In genomic region chr1:167864392-167864992, GRCh38 we compare ENCODE assay signal across 1 cellular context.
TF ChIP-seq lines count a peak whose summit lies in the region.

No MANE protein-coding gene starts in this region.

TF ChIP-seq in K562, 482 proteins besides CTCF, POLR2A, EP300 and RAD21 (continued from another document and continues in another):
- TF ChIP-seq, protein P1, sequence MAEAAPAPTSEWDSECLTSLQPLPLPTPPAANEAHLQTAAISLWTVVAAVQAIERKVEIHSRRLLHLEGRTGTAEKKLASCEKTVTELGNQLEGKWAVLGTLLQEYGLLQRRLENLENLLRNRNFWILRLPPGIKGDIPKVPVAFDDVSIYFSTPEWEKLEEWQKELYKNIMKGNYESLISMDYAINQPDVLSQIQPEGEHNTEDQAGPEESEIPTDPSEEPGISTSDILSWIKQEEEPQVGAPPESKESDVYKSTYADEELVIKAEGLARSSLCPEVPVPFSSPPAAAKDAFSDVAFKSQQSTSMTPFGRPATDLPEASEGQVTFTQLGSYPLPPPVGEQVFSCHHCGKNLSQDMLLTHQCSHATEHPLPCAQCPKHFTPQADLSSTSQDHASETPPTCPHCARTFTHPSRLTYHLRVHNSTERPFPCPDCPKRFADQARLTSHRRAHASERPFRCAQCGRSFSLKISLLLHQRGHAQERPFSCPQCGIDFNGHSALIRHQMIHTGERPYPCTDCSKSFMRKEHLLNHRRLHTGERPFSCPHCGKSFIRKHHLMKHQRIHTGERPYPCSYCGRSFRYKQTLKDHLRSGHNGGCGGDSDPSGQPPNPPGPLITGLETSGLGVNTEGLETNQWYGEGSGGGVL (CRISPR knock-in tag; IDR thresholded peaks at IDR 0.05), result no peak
- TF ChIP-seq NFRKB (IDR thresholded peaks at IDR 0.05; ENCODE audit: low read depth), result 0 out of 2 replicates have a peak, but pooled peaks have one; percentile 19
- TF ChIP-seq TSHZ1 (CRISPR knock-in tag; IDR thresholded peaks at IDR 0.05), result no peak
- peak; percentile 83 for TF ChIP-seq ZNF589 (CRISPR knock-in tag; IDR thresholded peaks at IDR 0.05; ENCODE audit: low read depth)
- TF ChIP-seq HDAC1 (IDR thresholded peaks at IDR 0.05), result no peak
- TF ChIP-seq, protein P2, sequence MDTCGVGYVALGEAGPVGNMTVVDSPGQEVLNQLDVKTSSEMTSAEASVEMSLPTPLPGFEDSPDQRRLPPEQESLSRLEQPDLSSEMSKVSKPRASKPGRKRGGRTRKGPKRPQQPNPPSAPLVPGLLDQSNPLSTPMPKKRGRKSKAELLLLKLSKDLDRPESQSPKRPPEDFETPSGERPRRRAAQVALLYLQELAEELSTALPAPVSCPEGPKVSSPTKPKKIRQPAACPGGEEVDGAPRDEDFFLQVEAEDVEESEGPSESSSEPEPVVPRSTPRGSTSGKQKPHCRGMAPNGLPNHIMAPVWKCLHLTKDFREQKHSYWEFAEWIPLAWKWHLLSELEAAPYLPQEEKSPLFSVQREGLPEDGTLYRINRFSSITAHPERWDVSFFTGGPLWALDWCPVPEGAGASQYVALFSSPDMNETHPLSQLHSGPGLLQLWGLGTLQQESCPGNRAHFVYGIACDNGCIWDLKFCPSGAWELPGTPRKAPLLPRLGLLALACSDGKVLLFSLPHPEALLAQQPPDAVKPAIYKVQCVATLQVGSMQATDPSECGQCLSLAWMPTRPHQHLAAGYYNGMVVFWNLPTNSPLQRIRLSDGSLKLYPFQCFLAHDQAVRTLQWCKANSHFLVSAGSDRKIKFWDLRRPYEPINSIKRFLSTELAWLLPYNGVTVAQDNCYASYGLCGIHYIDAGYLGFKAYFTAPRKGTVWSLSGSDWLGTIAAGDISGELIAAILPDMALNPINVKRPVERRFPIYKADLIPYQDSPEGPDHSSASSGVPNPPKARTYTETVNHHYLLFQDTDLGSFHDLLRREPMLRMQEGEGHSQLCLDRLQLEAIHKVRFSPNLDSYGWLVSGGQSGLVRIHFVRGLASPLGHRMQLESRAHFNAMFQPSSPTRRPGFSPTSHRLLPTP (IDR thresholded peaks at IDR 0.05; ENCODE audit: borderline replicate concordance, extremely low read depth, insufficient read length), result no peak
- no peak for TF ChIP-seq ZNF175 (CRISPR knock-in tag; IDR thresholded peaks at IDR 0.05; ENCODE audit: low read depth)
- TF ChIP-seq MTA1 (IDR thresholded peaks at IDR 0.05; ENCODE audit: borderline replicate concordance), result peak; percentile 36; the same call in 1 of the 2 replicates
- TF ChIP-seq, protein P3, sequence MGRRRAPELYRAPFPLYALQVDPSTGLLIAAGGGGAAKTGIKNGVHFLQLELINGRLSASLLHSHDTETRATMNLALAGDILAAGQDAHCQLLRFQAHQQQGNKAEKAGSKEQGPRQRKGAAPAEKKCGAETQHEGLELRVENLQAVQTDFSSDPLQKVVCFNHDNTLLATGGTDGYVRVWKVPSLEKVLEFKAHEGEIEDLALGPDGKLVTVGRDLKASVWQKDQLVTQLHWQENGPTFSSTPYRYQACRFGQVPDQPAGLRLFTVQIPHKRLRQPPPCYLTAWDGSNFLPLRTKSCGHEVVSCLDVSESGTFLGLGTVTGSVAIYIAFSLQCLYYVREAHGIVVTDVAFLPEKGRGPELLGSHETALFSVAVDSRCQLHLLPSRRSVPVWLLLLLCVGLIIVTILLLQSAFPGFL (CRISPR knock-in tag; IDR thresholded peaks at IDR 0.05), result 0 out of 2 replicates have a peak, but pooled peaks have one; percentile 38
- no peak for TF ChIP-seq E2F6 (IDR thresholded peaks at IDR 0.05; ENCODE audit: borderline replicate concordance in 1 of 2, extremely low read depth in 1 of 2, insufficient read depth in 1 of 2, insufficient read length in 1 of 2, low read depth in 1 of 2, low read length in 1 of 2, poor library complexity in 1 of 2, severe bottlenecking in 1 of 2)
- TF ChIP-seq RBM14 (IDR thresholded peaks at IDR 0.05; ENCODE audit: borderline replicate concordance, insufficient read depth, low read depth, low read length), result no peak
- TF ChIP-seq THRA (IDR thresholded peaks at IDR 0.05), result no peak
- no peak for TF ChIP-seq PBX2 (CRISPR knock-in tag; IDR thresholded peaks at IDR 0.05; ENCODE audit: low read depth)
- no peak for TF ChIP-seq PBX2 (tag; conservative IDR thresholded peaks at IDR 0.05; ENCODE audit: low read depth)
- TF ChIP-seq, protein P4, sequence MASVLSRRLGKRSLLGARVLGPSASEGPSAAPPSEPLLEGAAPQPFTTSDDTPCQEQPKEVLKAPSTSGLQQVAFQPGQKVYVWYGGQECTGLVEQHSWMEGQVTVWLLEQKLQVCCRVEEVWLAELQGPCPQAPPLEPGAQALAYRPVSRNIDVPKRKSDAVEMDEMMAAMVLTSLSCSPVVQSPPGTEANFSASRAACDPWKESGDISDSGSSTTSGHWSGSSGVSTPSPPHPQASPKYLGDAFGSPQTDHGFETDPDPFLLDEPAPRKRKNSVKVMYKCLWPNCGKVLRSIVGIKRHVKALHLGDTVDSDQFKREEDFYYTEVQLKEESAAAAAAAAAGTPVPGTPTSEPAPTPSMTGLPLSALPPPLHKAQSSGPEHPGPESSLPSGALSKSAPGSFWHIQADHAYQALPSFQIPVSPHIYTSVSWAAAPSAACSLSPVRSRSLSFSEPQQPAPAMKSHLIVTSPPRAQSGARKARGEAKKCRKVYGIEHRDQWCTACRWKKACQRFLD (CRISPR knock-in tag; IDR thresholded peaks at IDR 0.05), result no peak
- TF ChIP-seq KDM5B (IDR thresholded peaks at IDR 0.05; ENCODE audit: insufficient replicate concordance, low read depth, low read length), result peak; percentile 45
- TF ChIP-seq, protein P5, sequence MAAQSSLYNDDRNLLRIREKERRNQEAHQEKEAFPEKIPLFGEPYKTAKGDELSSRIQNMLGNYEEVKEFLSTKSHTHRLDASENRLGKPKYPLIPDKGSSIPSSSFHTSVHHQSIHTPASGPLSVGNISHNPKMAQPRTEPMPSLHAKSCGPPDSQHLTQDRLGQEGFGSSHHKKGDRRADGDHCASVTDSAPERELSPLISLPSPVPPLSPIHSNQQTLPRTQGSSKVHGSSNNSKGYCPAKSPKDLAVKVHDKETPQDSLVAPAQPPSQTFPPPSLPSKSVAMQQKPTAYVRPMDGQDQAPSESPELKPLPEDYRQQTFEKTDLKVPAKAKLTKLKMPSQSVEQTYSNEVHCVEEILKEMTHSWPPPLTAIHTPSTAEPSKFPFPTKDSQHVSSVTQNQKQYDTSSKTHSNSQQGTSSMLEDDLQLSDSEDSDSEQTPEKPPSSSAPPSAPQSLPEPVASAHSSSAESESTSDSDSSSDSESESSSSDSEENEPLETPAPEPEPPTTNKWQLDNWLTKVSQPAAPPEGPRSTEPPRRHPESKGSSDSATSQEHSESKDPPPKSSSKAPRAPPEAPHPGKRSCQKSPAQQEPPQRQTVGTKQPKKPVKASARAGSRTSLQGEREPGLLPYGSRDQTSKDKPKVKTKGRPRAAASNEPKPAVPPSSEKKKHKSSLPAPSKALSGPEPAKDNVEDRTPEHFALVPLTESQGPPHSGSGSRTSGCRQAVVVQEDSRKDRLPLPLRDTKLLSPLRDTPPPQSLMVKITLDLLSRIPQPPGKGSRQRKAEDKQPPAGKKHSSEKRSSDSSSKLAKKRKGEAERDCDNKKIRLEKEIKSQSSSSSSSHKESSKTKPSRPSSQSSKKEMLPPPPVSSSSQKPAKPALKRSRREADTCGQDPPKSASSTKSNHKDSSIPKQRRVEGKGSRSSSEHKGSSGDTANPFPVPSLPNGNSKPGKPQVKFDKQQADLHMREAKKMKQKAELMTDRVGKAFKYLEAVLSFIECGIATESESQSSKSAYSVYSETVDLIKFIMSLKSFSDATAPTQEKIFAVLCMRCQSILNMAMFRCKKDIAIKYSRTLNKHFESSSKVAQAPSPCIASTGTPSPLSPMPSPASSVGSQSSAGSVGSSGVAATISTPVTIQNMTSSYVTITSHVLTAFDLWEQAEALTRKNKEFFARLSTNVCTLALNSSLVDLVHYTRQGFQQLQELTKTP (IDR thresholded peaks at IDR 0.05; ENCODE audit: low read depth in 1 of 2, partially characterized antibody in 2 of 2), result peak; percentile 30 to 65
- TF ChIP-seq, protein P6, sequence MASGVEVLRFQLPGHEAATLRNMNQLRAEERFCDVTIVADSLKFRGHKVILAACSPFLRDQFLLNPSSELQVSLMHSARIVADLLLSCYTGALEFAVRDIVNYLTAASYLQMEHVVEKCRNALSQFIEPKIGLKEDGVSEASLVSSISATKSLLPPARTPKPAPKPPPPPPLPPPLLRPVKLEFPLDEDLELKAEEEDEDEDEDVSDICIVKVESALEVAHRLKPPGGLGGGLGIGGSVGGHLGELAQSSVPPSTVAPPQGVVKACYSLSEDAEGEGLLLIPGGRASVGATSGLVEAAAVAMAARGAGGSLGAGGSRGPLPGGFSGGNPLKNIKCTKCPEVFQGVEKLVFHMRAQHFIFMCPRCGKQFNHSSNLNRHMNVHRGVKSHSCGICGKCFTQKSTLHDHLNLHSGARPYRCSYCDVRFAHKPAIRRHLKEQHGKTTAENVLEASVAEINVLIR (CRISPR knock-in tag; IDR thresholded peaks at IDR 0.05), result no peak
- no peak for TF ChIP-seq DLX4 (CRISPR knock-in tag; IDR thresholded peaks at IDR 0.05)
- TF ChIP-seq NFE2L1 (tag; IDR thresholded peaks at IDR 0.05; ENCODE audit: borderline replicate concordance, low read depth), result no peak
- TF ChIP-seq TARDBP (IDR thresholded peaks at IDR 0.05), result no peak
- TF ChIP-seq DNMT1 (IDR thresholded peaks at IDR 0.05), result peak; percentile 86; the same call in 1 of the 2 replicates
- peak; percentile 16; the same call in 1 of the 2 replicates for TF ChIP-seq NCOR1 (IDR thresholded peaks at IDR 0.05)
- TF ChIP-seq RFX1 (IDR thresholded peaks at IDR 0.05), result peak; percentile 3; the same call in 1 of the 2 replicates
- TF ChIP-seq SUPT5H (IDR thresholded peaks at IDR 0.05), result no peak
- TF ChIP-seq, protein P7, sequence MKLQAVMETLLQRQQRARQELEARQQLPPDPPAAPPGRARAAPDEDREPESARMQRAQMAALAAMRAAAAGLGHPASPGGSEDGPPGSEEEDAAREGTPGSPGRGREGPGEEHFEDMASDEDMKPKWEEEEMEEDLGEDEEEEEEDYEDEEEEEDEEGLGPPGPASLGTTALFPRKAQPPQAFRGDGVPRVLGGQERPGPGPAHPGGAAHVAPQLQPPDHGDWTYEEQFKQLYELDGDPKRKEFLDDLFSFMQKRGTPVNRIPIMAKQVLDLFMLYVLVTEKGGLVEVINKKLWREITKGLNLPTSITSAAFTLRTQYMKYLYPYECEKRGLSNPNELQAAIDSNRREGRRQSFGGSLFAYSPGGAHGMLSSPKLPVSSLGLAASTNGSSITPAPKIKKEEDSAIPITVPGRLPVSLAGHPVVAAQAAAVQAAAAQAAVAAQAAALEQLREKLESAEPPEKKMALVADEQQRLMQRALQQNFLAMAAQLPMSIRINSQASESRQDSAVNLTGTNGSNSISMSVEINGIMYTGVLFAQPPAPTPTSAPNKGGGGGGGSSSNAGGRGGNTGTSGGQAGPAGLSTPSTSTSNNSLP (IDR thresholded peaks at IDR 0.05; ENCODE audit: borderline replicate concordance, low read depth, low read length), result no peak
- no peak for TF ChIP-seq MAZ (CRISPR knock-in tag; conservative IDR thresholded peaks at IDR 0.05 in 1 of 2, IDR thresholded peaks at IDR 0.05 in 1 of 2)
